7 cellular contexts compared by ENCODE assay signal in genomic region chr2:118599141-118599540, GRCh38.
"Had no signal": no experiment of that assay in that cellular context is flagged by ENCODE, and none has a peak within 500 bp of the region (broad histone marks: within the 10 kb centered on the region; RNA-seq: fewer than 3 reads in every experiment).

No MANE protein-coding gene starts in this region.

- H3K27ac ChIP-seq: HL-60, KMS-11 had no signal

- H3K9ac ChIP-seq: KMS-11 had no signal

- H3K4me2 ChIP-seq: KMS-11 had no signal

- DNase-seq: IMR-90, Karpas-422, KBM-7, KG1 had no signal

- FAIRE-seq: HTR-8/SVneo had no signal
